ENCODE assay signal across 14 cellular contexts in genomic region chr10:34824870-34825269, GRCh38. TPM values are rescaled to one million over a fixed set of nuclear protein-coding genes. Genes with fewer than 3 reads are reported as not detected.
A peak's percentile ranks its signal among the peaks of the same experiment; 100 is the strongest.
DNase-seq lines count a peak whose midpoint lies in the region; ATAC-seq and TF ChIP-seq lines count a peak whose summit lies in the region.
"Had no signal": no experiment of that assay in that cellular context is flagged by ENCODE, and none has a peak within 500 bp of the region (broad histone marks: within the 10 kb centered on the region; RNA-seq: fewer than 3 reads in every experiment).

No MANE protein-coding gene starts in this region.

- H3K4me3 Mint-ChIP-seq in CD14-positive monocyte = no peak overlapping the region

- peaks cover 14% of the 10 kb centered on the region for H3K4me1 ChIP-seq in DND-41 (ENCODE audit: insufficient read depth, low read length)
- no peaks in the 10 kb centered on the region for H3K4me1 ChIP-seq in Peyer's patch
- H3K4me1 ChIP-seq: SJSA1 had no signal

- ATAC-seq in DND-41 (ENCODE audit: insufficient read depth, low read depth) (peak; percentile 34; the same call in 1 of the 3 replicates), GM19035 (IDR thresholded peaks at IDR 0.05; ENCODE audit: unreplicated experiment) (no peak)

- H4K20me1 ChIP-seq in DND-41 (ENCODE audit: insufficient read depth, low read length) = no peaks in the 10 kb centered on the region

- H3K4me1 Mint-ChIP-seq in CD14-positive monocyte = no peaks in the 10 kb centered on the region

- no peaks in the 10 kb centered on the region for H3K9me3 ChIP-seq in DND-41 (ENCODE audit: insufficient read depth, low read length, severe bottlenecking)
- H3K9me3 ChIP-seq in Peyer's patch = no peaks in the 10 kb centered on the region
- H3K9me3 ChIP-seq: neutrophil, SJSA1 had no signal

- no peaks in the 10 kb centered on the region for H3K79me2 ChIP-seq in DND-41 (ENCODE audit: insufficient read depth, low read length)

- H2AFZ ChIP-seq in DND-41 (ENCODE audit: low read depth, low read length) = no peak overlapping the region

- TF ChIP-seq CTCF in DND-41 (IDR thresholded peaks at IDR 0.05; ENCODE audit: borderline replicate concordance, extremely low read depth, low read length, poor library complexity, severe bottlenecking) (no peak), NB4 (IDR thresholded peaks at IDR 0.05; ENCODE audit: low read depth, low read length) (no peak), epithelial cell of proximal tubule (conservative IDR thresholded peaks at IDR 0.05; ENCODE audit: low read depth, low read length) (peak; percentile 43), Peyer's patch (IDR thresholded peaks at IDR 0.05) (peak in 2 of 6 experiments; percentile 10 to 23), CD14-positive monocyte (IDR thresholded peaks at IDR 0.05) (no peak)

- H3K4me2 ChIP-seq in DND-41 (ENCODE audit: insufficient read depth, low read length) = no peak overlapping the region

- intact Hi-C loops in CD14-positive monocyte (cut with micrococcal nuclease) = no loop called here

- no peak overlapping the region for H3K27ac ChIP-seq in DND-41 (ENCODE audit: low read length)
- no peak overlapping the region for H3K27ac ChIP-seq in Peyer's patch
- H3K27ac ChIP-seq: neutrophil, SJSA1 had no signal

- H3K4me3 ChIP-seq in DND-41 (ENCODE audit: low read depth in 1 of 2, low read length in 2 of 2) = no peak overlapping the region
- no peak overlapping the region for H3K4me3 ChIP-seq in NB4 (ENCODE audit: low read depth, low read length)
- H3K4me3 ChIP-seq in epithelial cell of proximal tubule (ENCODE audit: low read depth, low read length) = no peak overlapping the region
- no peak overlapping the region for H3K4me3 ChIP-seq in Peyer's patch
- H3K4me3 ChIP-seq: SJSA1 had no signal

- no peak overlapping the region for H3K9ac ChIP-seq in DND-41 (ENCODE audit: low read depth, low read length)

- peaks cover 4 to 22% (median 11%) of the 10 kb centered on the region in 3 donors for H3K27me3 Mint-ChIP-seq in CD14-positive monocyte (ENCODE audit: low read depth in 3 of 3)

- no peak for DNase-seq in DND-41
- peak; percentile 7 for DNase-seq in NB4 (ENCODE audit: low read depth)
- no peak for DNase-seq in epithelial cell of proximal tubule (ENCODE audit: low read depth)
- DNase-seq in myocyte (ENCODE audit: low read depth) = peak; percentile 54
- no peak for DNase-seq in Peyer's patch
- DNase-seq in CD14-positive monocyte (ENCODE audit: low spot score) = no peak
- no peak for DNase-seq in SK-N-DZ (ENCODE audit: low spot score)
- DNase-seq: activated CD4-positive, alpha-beta T cell treated with anti-CD3 and anti-CD28 coated beads for 4 hours; activated naive CD4-positive, alpha-beta T cell treated with anti-CD3 and anti-CD28 coated beads, Interleukin-2, amount 50 U/mL, for 16 hours; NCI-H345; stimulated activated CD4-positive, alpha-beta T cell treated with anti-CD3 and anti-CD28 coated beads, Interleukin-4, amount 100 ng/mL, for 4 hours had no signal

- peaks cover 0 to 3% (median 0%) of the 10 kb centered on the region in 7 donors for H3K9me3 Mint-ChIP-seq in CD14-positive monocyte

- H3K27me3 ChIP-seq in DND-41 (ENCODE audit: insufficient read depth, low read length, poor library complexity) (no peaks in the 10 kb centered on the region), Peyer's patch (no peaks in the 10 kb centered on the region)
- H3K27me3 ChIP-seq: SJSA1 had no signal

- TF ChIP-seq POLR2A in NB4 (IDR thresholded peaks at IDR 0.05; ENCODE audit: extremely low read depth, insufficient read length) = no peak
- TF ChIP-seq POLR2A in Peyer's patch (IDR thresholded peaks at IDR 0.05) = no peak

- H3K36me3 ChIP-seq in DND-41 (ENCODE audit: insufficient read depth, low read length) = no peaks in the 10 kb centered on the region
- no peaks in the 10 kb centered on the region for H3K36me3 ChIP-seq in Peyer's patch
- H3K36me3 ChIP-seq: neutrophil, SJSA1 had no signal

- H3K27ac Mint-ChIP-seq in CD14-positive monocyte = no peak overlapping the region

- no peaks in the 10 kb centered on the region for H3K36me3 Mint-ChIP-seq in CD14-positive monocyte

RNA-seq across cellular contexts. Expression of gene PARD3, which starts 9.8 kb away (rescaled TPM):
- total RNA-seq in epithelial cell of proximal tubule = 70.5 and 97.8 TPM in 2 replicates
- 61.4 and 68.5 TPM in 2 replicates for total RNA-seq in myocyte
- polyA plus RNA-seq in myocyte (2012) = 19.4 TPM
- total RNA-seq in Peyer's patch = 100 to 1,000 TPM in 1 of 4 donors, 10 to 100 TPM in 3; 39.2 to 124 (median 48.0) TPM
- under 1 TPM in 1 of 2 donors, not detected in 1; 0.51 TPM for polyA plus RNA-seq in CD14-positive monocyte
- polyA plus RNA-seq in SK-N-DZ (2014; cell fraction: cytosol; rRNA removed) = 28.3 and 30.0 TPM in 2 replicates
- 14.3 and 17.2 TPM in 2 replicates for polyA plus RNA-seq in SK-N-DZ (2014; cell fraction: nucleus; rRNA removed)

Comparison
In these comparisons a context has a peak if more than half of its experiments do, and no peak if none do; other contexts are left out.
1. DNase-seq: peak in NB4 (single experiment) and myocyte (single experiment); none in DND-41 (single experiment), epithelial cell of proximal tubule (single experiment), Peyer's patch (0 of 3), CD14-positive monocyte (single experiment) and SK-N-DZ (single experiment).